Comparison of ENCODE assay signal across 8 cellular contexts in genomic region chr17:43388198-43389021, GRCh38. TPM values are rescaled to one million over a fixed set of nuclear protein-coding genes. Genes with fewer than 3 reads are reported as not detected.
DNase-seq lines count a peak whose midpoint lies in the region; ATAC-seq and FAIRE-seq lines count a peak whose summit lies in the region.

No MANE protein-coding gene starts in this region.

- H3K4me3 Mint-ChIP-seq in activated T-helper 1 cell treated with anti-CD3 and anti-CD28 coated beads, Interleukin-12 subunit alpha, Interleukin-12 subunit beta, Interleukin-2, Interleukin-4 antibody, amounts not matched to agents 30 ng/mL and 10 ng/mL and 1 ng/mL, durations not matched to agents 14 hours and 24 hours and 36 hours = peak overlapping the region; percentile 89
- peak overlapping the region; percentile 92 to 100 (median 95) for H3K4me3 Mint-ChIP-seq in naive B cell
- peak overlapping the region; percentile 88 for H3K4me3 Mint-ChIP-seq in stimulated activated effector memory CD8-positive, alpha-beta T cell treated with anti-CD3 and anti-CD28 coated beads, Interleukin-12 subunit alpha, Interleukin-12 subunit beta, amount 100 ng/mL, for 72 hours

- intact Hi-C loops in activated T-helper 1 cell treated with anti-CD3 and anti-CD28 coated beads, Interleukin-12 subunit alpha, Interleukin-12 subunit beta, Interleukin-2, Interleukin-4 antibody, amounts not matched to agents 30 ng/mL and 10 ng/mL and 1 ng/mL, durations not matched to agents 14 hours and 24 hours and 36 hours (cut with micrococcal nuclease) = loop anchor here (1.0 to 5.0 kb wide), 8 partner anchors 10 to 619 kb away; partner anchors contain the start of genes ARL4D, ETV4 and NBR1

- ATAC-seq in GM21529 (IDR thresholded peaks at IDR 0.05; ENCODE audit: unreplicated experiment) (peak; percentile 68), naive B cell (ENCODE audit: low read depth in 2 of 2) (peak; percentile 74 to 75)
- peak; percentile 81 for ATAC-seq in stimulated activated effector memory CD8-positive, alpha-beta T cell treated with anti-CD3 and anti-CD28 coated beads, Interleukin-12 subunit alpha, Interleukin-12 subunit beta, amount 100 ng/mL, for 72 hours

- DNase-seq in D341Med (ENCODE audit: low spot score) (peak; percentile 93), RCC 7860 (ENCODE audit: low spot score) (peak; percentile 74), fibroblast of gingiva (ENCODE audit: low read depth) (peak; percentile 94), naive B cell (peak; percentile 96)
- peak; percentile 89 for DNase-seq in activated T-helper 1 cell treated with anti-CD3 and anti-CD28 coated beads, Interleukin-12 subunit alpha, Interleukin-12 subunit beta, Interleukin-2, Interleukin-4 antibody, amounts not matched to agents 30 ng/mL and 10 ng/mL and 1 ng/mL, durations not matched to agents 14 hours and 24 hours and 36 hours (ENCODE audit: low spot score)
- peak; percentile 88 to 95 for DNase-seq in stimulated activated effector memory CD8-positive, alpha-beta T cell treated with anti-CD3 and anti-CD28 coated beads, Interleukin-12 subunit alpha, Interleukin-12 subunit beta, amount 100 ng/mL, for 72 hours (ENCODE audit: low spot score in 2 of 2)

- no peaks in the 10 kb centered on the region for H3K9me3 Mint-ChIP-seq in activated T-helper 1 cell treated with anti-CD3 and anti-CD28 coated beads, Interleukin-12 subunit alpha, Interleukin-12 subunit beta, Interleukin-2, Interleukin-4 antibody, amounts not matched to agents 30 ng/mL and 10 ng/mL and 1 ng/mL, durations not matched to agents 14 hours and 24 hours and 36 hours
- H3K9me3 Mint-ChIP-seq in naive B cell = no peaks in the 10 kb centered on the region
- H3K9me3 Mint-ChIP-seq in stimulated activated effector memory CD8-positive, alpha-beta T cell treated with anti-CD3 and anti-CD28 coated beads, Interleukin-12 subunit alpha, Interleukin-12 subunit beta, amount 100 ng/mL, for 72 hours = no peaks in the 10 kb centered on the region

- peak; percentile 48 for FAIRE-seq in RCC 7860 (lab: Jason Lieb, UNC)

- H3K36me3 Mint-ChIP-seq in activated T-helper 1 cell treated with anti-CD3 and anti-CD28 coated beads, Interleukin-12 subunit alpha, Interleukin-12 subunit beta, Interleukin-2, Interleukin-4 antibody, amounts not matched to agents 30 ng/mL and 10 ng/mL and 1 ng/mL, durations not matched to agents 14 hours and 24 hours and 36 hours (ENCODE audit: low read depth) = peaks cover 3% of the 10 kb centered on the region
- H3K36me3 Mint-ChIP-seq in naive B cell = no peaks in the 10 kb centered on the region
- H3K36me3 Mint-ChIP-seq in stimulated activated effector memory CD8-positive, alpha-beta T cell treated with anti-CD3 and anti-CD28 coated beads, Interleukin-12 subunit alpha, Interleukin-12 subunit beta, amount 100 ng/mL, for 72 hours = peaks cover 13% of the 10 kb centered on the region

- H3K27ac ChIP-seq in KOPT-K1 (ENCODE audit: low read depth, low read length, poor library complexity, severe bottlenecking) = peak overlapping the region; percentile 71

- peaks cover 26% of the 10 kb centered on the region for H3K4me1 Mint-ChIP-seq in activated T-helper 1 cell treated with anti-CD3 and anti-CD28 coated beads, Interleukin-12 subunit alpha, Interleukin-12 subunit beta, Interleukin-2, Interleukin-4 antibody, amounts not matched to agents 30 ng/mL and 10 ng/mL and 1 ng/mL, durations not matched to agents 14 hours and 24 hours and 36 hours (ENCODE audit: low read depth)
- H3K4me1 Mint-ChIP-seq in naive B cell = peaks cover 41 to 46% (median 42%) of the 10 kb centered on the region in 3 donors
- peaks cover 36% of the 10 kb centered on the region for H3K4me1 Mint-ChIP-seq in stimulated activated effector memory CD8-positive, alpha-beta T cell treated with anti-CD3 and anti-CD28 coated beads, Interleukin-12 subunit alpha, Interleukin-12 subunit beta, amount 100 ng/mL, for 72 hours

- peaks cover 4% of the 10 kb centered on the region for H3K27me3 Mint-ChIP-seq in activated T-helper 1 cell treated with anti-CD3 and anti-CD28 coated beads, Interleukin-12 subunit alpha, Interleukin-12 subunit beta, Interleukin-2, Interleukin-4 antibody, amounts not matched to agents 30 ng/mL and 10 ng/mL and 1 ng/mL, durations not matched to agents 14 hours and 24 hours and 36 hours (ENCODE audit: insufficient read depth)
- no peaks in the 10 kb centered on the region for H3K27me3 Mint-ChIP-seq in naive B cell

- peak overlapping the region; percentile 93 for H3K27ac Mint-ChIP-seq in activated T-helper 1 cell treated with anti-CD3 and anti-CD28 coated beads, Interleukin-12 subunit alpha, Interleukin-12 subunit beta, Interleukin-2, Interleukin-4 antibody, amounts not matched to agents 30 ng/mL and 10 ng/mL and 1 ng/mL, durations not matched to agents 14 hours and 24 hours and 36 hours
- peak overlapping the region; percentile 96 to 99 (median 98) for H3K27ac Mint-ChIP-seq in naive B cell
- peak overlapping the region; percentile 97 for H3K27ac Mint-ChIP-seq in stimulated activated effector memory CD8-positive, alpha-beta T cell treated with anti-CD3 and anti-CD28 coated beads, Interleukin-12 subunit alpha, Interleukin-12 subunit beta, amount 100 ng/mL, for 72 hours

- H3K9me3 ChIP-seq in KOPT-K1 (ENCODE audit: insufficient read depth, low read length, poor library complexity, severe bottlenecking) = no peaks in the 10 kb centered on the region

- H3K36me3 ChIP-seq in KOPT-K1 (ENCODE audit: insufficient read depth, low read length) = no peaks in the 10 kb centered on the region

RNA-seq across cellular contexts. Expression of gene ARL4D, which starts 10.4 kb away (rescaled TPM):
- total RNA-seq in activated T-helper 1 cell treated with anti-CD3 and anti-CD28 coated beads, Interleukin-12 subunit alpha, Interleukin-12 subunit beta, Interleukin-2, Interleukin-4 antibody, amounts not matched to agents 30 ng/mL and 10 ng/mL and 1 ng/mL, durations not matched to agents 14 hours and 24 hours and 36 hours = 3.2 and 4.0 TPM in 2 replicates
- polyA plus RNA-seq in naive B cell (ENCODE audit: low read depth in 6 of 6) = 1 to 10 TPM; 1.4 to 5.7 (median 3.8) TPM

Comparison
In these comparisons a context has a peak if more than half of its experiments do, and no peak if none do; other contexts are left out.
1. Peak in every context shown above with its lines: DNase-seq, ATAC-seq and H3K27ac ChIP-seq.